ENCODE assay signal across 3 cellular contexts in genomic region chr1:18792747-18793146, GRCh38.
TF ChIP-seq lines count a peak whose summit lies in the region.

No MANE protein-coding gene starts in this region.

TF ChIP-seq in SK-N-SH treated with all-trans-retinoic acid at 6 μM for 48 hours, 23 proteins besides CTCF, POLR2A, EP300 and RAD21:
- no peak for TF ChIP-seq PATZ1 (CRISPR knock-in tag; IDR thresholded peaks at IDR 0.05; ENCODE audit: borderline replicate concordance)
- no peak for TF ChIP-seq TSHZ2 (CRISPR knock-in tag; IDR thresholded peaks at IDR 0.05)
- TF ChIP-seq GLIS3 (CRISPR knock-in tag; IDR thresholded peaks at IDR 0.05): no peak
- TF ChIP-seq ZNF8 (CRISPR knock-in tag; IDR thresholded peaks at IDR 0.05): no peak
- TF ChIP-seq SNAI2 (CRISPR knock-in tag; IDR thresholded peaks at IDR 0.05): no peak
- TF ChIP-seq RARB (CRISPR knock-in tag; IDR thresholded peaks at IDR 0.05): no peak
- peak; percentile 85 for TF ChIP-seq ZFP3 (CRISPR knock-in tag; IDR thresholded peaks at IDR 0.05)

TF ChIP-seq in SK-N-SH, 30 proteins besides CTCF, POLR2A, EP300 and RAD21:
- TF ChIP-seq, protein P1, sequence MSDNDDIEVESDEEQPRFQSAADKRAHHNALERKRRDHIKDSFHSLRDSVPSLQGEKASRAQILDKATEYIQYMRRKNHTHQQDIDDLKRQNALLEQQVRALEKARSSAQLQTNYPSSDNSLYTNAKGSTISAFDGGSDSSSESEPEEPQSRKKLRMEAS (IDR thresholded peaks at IDR 0.05; ENCODE audit: low read depth): no peak
- TF ChIP-seq FOSL2 (IDR thresholded peaks at IDR 0.05; ENCODE audit: borderline replicate concordance, low read depth) (no peak), GATA2 (CRISPR knock-in tag; IDR thresholded peaks at IDR 0.05) (no peak), CHD2 (IDR thresholded peaks at IDR 0.05; ENCODE audit: low read length, partially characterized antibody) (no peak), TEAD4 (IDR thresholded peaks at IDR 0.05; ENCODE audit: borderline replicate concordance, insufficient read depth) (no peak), FOXJ3 (CRISPR knock-in tag; IDR thresholded peaks at IDR 0.05) (no peak), POLR2AphosphoS5 (IDR thresholded peaks at IDR 0.05; ENCODE audit: low read depth, low read length) (no peak), SMC3 (IDR thresholded peaks at IDR 0.05; ENCODE audit: low read depth, low read length) (no peak), GABPA (IDR thresholded peaks at IDR 0.05; ENCODE audit: low read depth) (no peak), NFIC (IDR thresholded peaks at IDR 0.05; ENCODE audit: borderline replicate concordance) (no peak), RCOR1 (IDR thresholded peaks at IDR 0.05; ENCODE audit: low read length) (no peak), JUND (IDR thresholded peaks at IDR 0.05) (no peak)
- TF ChIP-seq, protein P2, sequence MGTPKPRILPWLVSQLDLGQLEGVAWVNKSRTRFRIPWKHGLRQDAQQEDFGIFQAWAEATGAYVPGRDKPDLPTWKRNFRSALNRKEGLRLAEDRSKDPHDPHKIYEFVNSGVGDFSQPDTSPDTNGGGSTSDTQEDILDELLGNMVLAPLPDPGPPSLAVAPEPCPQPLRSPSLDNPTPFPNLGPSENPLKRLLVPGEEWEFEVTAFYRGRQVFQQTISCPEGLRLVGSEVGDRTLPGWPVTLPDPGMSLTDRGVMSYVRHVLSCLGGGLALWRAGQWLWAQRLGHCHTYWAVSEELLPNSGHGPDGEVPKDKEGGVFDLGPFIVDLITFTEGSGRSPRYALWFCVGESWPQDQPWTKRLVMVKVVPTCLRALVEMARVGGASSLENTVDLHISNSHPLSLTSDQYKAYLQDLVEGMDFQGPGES (IDR thresholded peaks at IDR 0.05; ENCODE audit: low read depth, low read length): no peak
- TF ChIP-seq, protein P3, sequence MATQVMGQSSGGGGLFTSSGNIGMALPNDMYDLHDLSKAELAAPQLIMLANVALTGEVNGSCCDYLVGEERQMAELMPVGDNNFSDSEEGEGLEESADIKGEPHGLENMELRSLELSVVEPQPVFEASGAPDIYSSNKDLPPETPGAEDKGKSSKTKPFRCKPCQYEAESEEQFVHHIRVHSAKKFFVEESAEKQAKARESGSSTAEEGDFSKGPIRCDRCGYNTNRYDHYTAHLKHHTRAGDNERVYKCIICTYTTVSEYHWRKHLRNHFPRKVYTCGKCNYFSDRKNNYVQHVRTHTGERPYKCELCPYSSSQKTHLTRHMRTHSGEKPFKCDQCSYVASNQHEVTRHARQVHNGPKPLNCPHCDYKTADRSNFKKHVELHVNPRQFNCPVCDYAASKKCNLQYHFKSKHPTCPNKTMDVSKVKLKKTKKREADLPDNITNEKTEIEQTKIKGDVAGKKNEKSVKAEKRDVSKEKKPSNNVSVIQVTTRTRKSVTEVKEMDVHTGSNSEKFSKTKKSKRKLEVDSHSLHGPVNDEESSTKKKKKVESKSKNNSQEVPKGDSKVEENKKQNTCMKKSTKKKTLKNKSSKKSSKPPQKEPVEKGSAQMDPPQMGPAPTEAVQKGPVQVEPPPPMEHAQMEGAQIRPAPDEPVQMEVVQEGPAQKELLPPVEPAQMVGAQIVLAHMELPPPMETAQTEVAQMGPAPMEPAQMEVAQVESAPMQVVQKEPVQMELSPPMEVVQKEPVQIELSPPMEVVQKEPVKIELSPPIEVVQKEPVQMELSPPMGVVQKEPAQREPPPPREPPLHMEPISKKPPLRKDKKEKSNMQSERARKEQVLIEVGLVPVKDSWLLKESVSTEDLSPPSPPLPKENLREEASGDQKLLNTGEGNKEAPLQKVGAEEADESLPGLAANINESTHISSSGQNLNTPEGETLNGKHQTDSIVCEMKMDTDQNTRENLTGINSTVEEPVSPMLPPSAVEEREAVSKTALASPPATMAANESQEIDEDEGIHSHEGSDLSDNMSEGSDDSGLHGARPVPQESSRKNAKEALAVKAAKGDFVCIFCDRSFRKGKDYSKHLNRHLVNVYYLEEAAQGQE (IDR thresholded peaks at IDR 0.05; ENCODE audit: low read depth, low read length): no peak
- TF ChIP-seq, protein P4, sequence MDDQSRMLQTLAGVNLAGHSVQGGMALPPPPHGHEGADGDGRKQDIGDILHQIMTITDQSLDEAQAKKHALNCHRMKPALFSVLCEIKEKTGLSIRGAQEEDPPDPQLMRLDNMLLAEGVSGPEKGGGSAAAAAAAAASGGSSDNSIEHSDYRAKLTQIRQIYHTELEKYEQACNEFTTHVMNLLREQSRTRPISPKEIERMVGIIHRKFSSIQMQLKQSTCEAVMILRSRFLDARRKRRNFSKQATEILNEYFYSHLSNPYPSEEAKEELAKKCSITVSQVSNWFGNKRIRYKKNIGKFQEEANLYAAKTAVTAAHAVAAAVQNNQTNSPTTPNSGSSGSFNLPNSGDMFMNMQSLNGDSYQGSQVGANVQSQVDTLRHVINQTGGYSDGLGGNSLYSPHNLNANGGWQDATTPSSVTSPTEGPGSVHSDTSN (IDR thresholded peaks at IDR 0.05): no peak

TF ChIP-seq in HEK293, 187 proteins besides CTCF, POLR2A, EP300 and RAD21:
- TF ChIP-seq ZNF514 (tag by site-specific recombination; IDR thresholded peaks at IDR 0.05) (no peak), ZFP3 (tag by site-specific recombination; IDR thresholded peaks at IDR 0.05; ENCODE audit: low read depth) (peak; percentile 75)
